11 cellular contexts compared by ENCODE assay signal in genomic region chr2:26765475-26766200, GRCh38. TPM values are rescaled to one million over a fixed set of nuclear protein-coding genes. Genes with fewer than 3 reads are reported as not detected.
A peak's percentile ranks its signal among the peaks of the same experiment; 100 is the strongest.
DNase-seq lines count a peak whose midpoint lies in the region; ATAC-seq, FAIRE-seq and TF ChIP-seq lines count a peak whose summit lies in the region.
"Had no signal": no experiment of that assay in that cellular context is flagged by ENCODE, and none has a peak within 500 bp of the region (broad histone marks: within the 10 kb centered on the region; RNA-seq: fewer than 3 reads in every experiment).

No MANE protein-coding gene starts in this region.

- H3K36me3 Mint-ChIP-seq in activated CD4-positive, alpha-beta T cell treated with anti-CD3 and anti-CD28 coated beads, Interleukin-2, amount 10 ng/mL, durations not matched to agents 7 days and 5 days (ENCODE audit: low read depth), result peaks cover 8% of the 10 kb centered on the region
- peaks cover 7% of the 10 kb centered on the region for H3K36me3 Mint-ChIP-seq in activated T-helper 17 cell treated with anti-CD3 and anti-CD28 coated beads, Interleukin-2, amount 50 U/mL, for 72 hours (ENCODE audit: low read depth)

- no peak for TF ChIP-seq CTCF in kidney (IDR thresholded peaks at IDR 0.05; ENCODE audit: borderline replicate concordance, extremely low read depth, insufficient read depth)

- H3K27ac Mint-ChIP-seq in activated CD4-positive, alpha-beta T cell treated with anti-CD3 and anti-CD28 coated beads, Interleukin-2, amount 10 ng/mL, durations not matched to agents 7 days and 5 days, result peak overlapping the region; percentile 91
- H3K27ac Mint-ChIP-seq in activated T-helper 17 cell treated with anti-CD3 and anti-CD28 coated beads, Interleukin-2, amount 50 U/mL, for 72 hours, result peak overlapping the region; percentile 98

- DNase-seq in activated CD4-positive, alpha-beta T cell treated with anti-CD3 and anti-CD28 coated beads, Interleukin-2, amount 10 ng/mL, durations not matched to agents 7 days and 5 days, result no peak
- no peak for DNase-seq in activated CD4-positive, alpha-beta T cell treated with anti-CD3 and anti-CD28 coated beads for 48 hours
- no peak for DNase-seq in kidney
- no peak for DNase-seq in DMS114 treated with DMSO at 0.1 percent for 48 hours (lab: John Stamatoyannopoulos, UW; ENCODE audit: unreplicated experiment)
- no peak for DNase-seq in NK-92 treated with Interleukin-12 subunit alpha and Interleukin-12 subunit beta, amount 100 ng/mL, for 24 hours (lab: John Stamatoyannopoulos, UW)
- DNase-seq in NCI-H2196 treated with DMSO at 0.1 percent for 48 hours (lab: John Stamatoyannopoulos, UW; ENCODE audit: unreplicated experiment), result no peak
- DNase-seq: AML-193, NCI-H2081 treated with DMSO at 0.1 percent for 48 hours had no signal

- H3K36me3 ChIP-seq in kidney (ENCODE audit: control insufficient read depth in 1 of 2, insufficient read depth in 2 of 2, low read length in 2 of 2), result no peaks in the 10 kb centered on the region
- H3K36me3 ChIP-seq in stomach smooth muscle (ENCODE audit: control insufficient read depth in 2 of 2, insufficient read depth in 2 of 2, low read length in 2 of 2), result peaks cover 0 to 2% of the 10 kb centered on the region in 2 donors

- ATAC-seq in activated T-helper 17 cell treated with anti-CD3 and anti-CD28 coated beads, Interleukin-2, amount 50 U/mL, for 72 hours (replicated peaks), result no peak

- H3K9me3 Mint-ChIP-seq in activated CD4-positive, alpha-beta T cell treated with anti-CD3 and anti-CD28 coated beads, Interleukin-2, amount 10 ng/mL, durations not matched to agents 7 days and 5 days, result no peaks in the 10 kb centered on the region
- H3K9me3 Mint-ChIP-seq in activated T-helper 17 cell treated with anti-CD3 and anti-CD28 coated beads, Interleukin-2, amount 50 U/mL, for 72 hours, result no peaks in the 10 kb centered on the region
- H3K9me3 Mint-ChIP-seq: activated naive CD4-positive, alpha-beta T cell treated with anti-CD3 and anti-CD28 coated beads, Interleukin-2, amount 50 U/mL, for 72 hours had no signal

- intact Hi-C loops in kidney (cut with DNase I), result no loop called here

- FAIRE-seq in kidney (lab: Jason Lieb, UNC), result no peak

- H3K9ac ChIP-seq in kidney (ENCODE audit: low read length in 2 of 2), result peak overlapping the region; percentile 99
- peak overlapping the region; percentile 91 to 99 for H3K9ac ChIP-seq in stomach smooth muscle (ENCODE audit: low read length in 2 of 2)

- H3K27me3 Mint-ChIP-seq in activated CD4-positive, alpha-beta T cell treated with anti-CD3 and anti-CD28 coated beads, Interleukin-2, amount 10 ng/mL, durations not matched to agents 7 days and 5 days, result peaks cover 2% of the 10 kb centered on the region
- H3K27me3 Mint-ChIP-seq in activated T-helper 17 cell treated with anti-CD3 and anti-CD28 coated beads, Interleukin-2, amount 50 U/mL, for 72 hours, result no peaks in the 10 kb centered on the region

- no peaks in the 10 kb centered on the region for H3K9me3 ChIP-seq in kidney (ENCODE audit: control insufficient read depth in 1 of 2, low read length in 2 of 2)
- no peaks in the 10 kb centered on the region for H3K9me3 ChIP-seq in stomach smooth muscle (ENCODE audit: control insufficient read depth in 2 of 2, low read length in 2 of 2)

- CTCF ChIA-PET in activated CD4-positive, alpha-beta T cell treated with anti-CD3 and anti-CD28 coated beads, Interleukin-2, amount 10 ng/mL, durations not matched to agents 7 days and 5 days (lab: Charles Lee), result interaction anchor here (1.3 to 1.6 kb wide), 2 partner anchors 9 to 19 kb away, joined by 3 to 9 read pairs; no protein-coding TSS in a partner anchor

- H3K4me3 Mint-ChIP-seq in activated CD4-positive, alpha-beta T cell treated with anti-CD3 and anti-CD28 coated beads, Interleukin-2, amount 10 ng/mL, durations not matched to agents 7 days and 5 days, result peak overlapping the region; percentile 93
- H3K4me3 Mint-ChIP-seq in activated T-helper 17 cell treated with anti-CD3 and anti-CD28 coated beads, Interleukin-2, amount 50 U/mL, for 72 hours, result peak overlapping the region; percentile 97

- H3K27ac ChIP-seq in kidney (ENCODE audit: low read depth in 2 of 2, low read length in 2 of 2) (peak overlapping the region in 1 of 2 donors; percentile 38), stomach smooth muscle (ENCODE audit: low read length) (no peak overlapping the region)

- H3K4me1 Mint-ChIP-seq in activated CD4-positive, alpha-beta T cell treated with anti-CD3 and anti-CD28 coated beads, Interleukin-2, amount 10 ng/mL, durations not matched to agents 7 days and 5 days, result peaks cover 52% of the 10 kb centered on the region
- H3K4me1 Mint-ChIP-seq in activated T-helper 17 cell treated with anti-CD3 and anti-CD28 coated beads, Interleukin-2, amount 50 U/mL, for 72 hours, result peaks cover 24% of the 10 kb centered on the region

- H3K4me3 ChIP-seq in kidney (ENCODE audit: low read length in 2 of 2) (peak overlapping the region; percentile 87 to 94), stomach smooth muscle (ENCODE audit: low read length in 2 of 2) (peak overlapping the region in 1 of 2 donors; percentile 93)

- peaks cover 6 to 19% of the 10 kb centered on the region in 2 donors for H3K4me1 ChIP-seq in kidney (ENCODE audit: control insufficient read depth in 1 of 2, insufficient read depth in 1 of 2, low read depth in 1 of 2, low read length in 2 of 2)
- H3K4me1 ChIP-seq in stomach smooth muscle (ENCODE audit: control insufficient read depth, insufficient read depth, low read length), result peaks cover 48% of the 10 kb centered on the region

- no peaks in the 10 kb centered on the region for H3K27me3 ChIP-seq in stomach smooth muscle (ENCODE audit: control insufficient read depth in 1 of 2, insufficient read depth in 2 of 2, low read length in 2 of 2)

- POLR2A ChIA-PET in activated CD4-positive, alpha-beta T cell treated with anti-CD3 and anti-CD28 coated beads, Interleukin-2, amount 10 ng/mL, durations not matched to agents 7 days and 5 days (lab: Charles Lee), result no interaction called here

RNA-seq across cellular contexts. Expression of gene SLC35F6, which starts 1.6 kb away (rescaled TPM):
- total RNA-seq in activated CD4-positive, alpha-beta T cell treated with anti-CD3 and anti-CD28 coated beads, Interleukin-2, amount 10 ng/mL, durations not matched to agents 7 days and 5 days, result 10 to 100 TPM; 20.2 to 20.6 TPM
- total RNA-seq in activated T-helper 17 cell treated with anti-CD3 and anti-CD28 coated beads, Interleukin-2, amount 50 U/mL, for 72 hours, result 10 to 100 TPM in 1 of 2 donors, 1 to 10 TPM in 1; 8.2 to 15.0 TPM
- total RNA-seq in kidney, result 63.7 TPM
- polyA plus RNA-seq in kidney (ENCODE audit: insufficient read depth, low read depth, low replicate concordance), result 43.1 TPM

RNA-seq across cellular contexts. Expression of gene CENPA, which starts 20.2 kb away (rescaled TPM):
- 10 to 100 TPM; 53.0 to 55.1 TPM for total RNA-seq in activated CD4-positive, alpha-beta T cell treated with anti-CD3 and anti-CD28 coated beads, Interleukin-2, amount 10 ng/mL, durations not matched to agents 7 days and 5 days
- 10 to 100 TPM; 24.3 to 36.1 TPM for total RNA-seq in activated T-helper 17 cell treated with anti-CD3 and anti-CD28 coated beads, Interleukin-2, amount 50 U/mL, for 72 hours
- total RNA-seq in kidney, result 0.63 TPM
- polyA plus RNA-seq in kidney (ENCODE audit: insufficient read depth, low read depth, low replicate concordance), result not detected

Comparison
In these comparisons a context has a peak if more than half of its experiments do, and no peak if none do; other contexts are left out.
1. RNA of gene CENPA, which starts 20.2 kb away (total RNA-seq): 53.0 to 55.1 TPM in activated CD4-positive, alpha-beta T cell treated with anti-CD3 and anti-CD28 coated beads, Interleukin-2, amount 10 ng/mL, durations not matched to agents 7 days and 5 days and 24.3 to 36.1 TPM in activated T-helper 17 cell treated with anti-CD3 and anti-CD28 coated beads, Interleukin-2, amount 50 U/mL, for 72 hours; 0.63 TPM in kidney (single experiment); every median in the first group is over 10 times any median in the second.